Comparison of ENCODE assay signal across 1 cellular context in genomic region chr12:96516472-96517417, GRCh38.
TF ChIP-seq lines count a peak whose summit lies in the region.

No MANE protein-coding gene starts in this region.

TF ChIP-seq in GM12878, 131 proteins besides CTCF, POLR2A, EP300 and RAD21 (continued from another document and continues in another):
- TF ChIP-seq DPF2 (IDR thresholded peaks at IDR 0.05) (no peak), ZZZ3 (IDR thresholded peaks at IDR 0.05; ENCODE audit: control insufficient read depth, insufficient read length, low read depth) (no peak), PML (IDR thresholded peaks at IDR 0.05; ENCODE audit: low read length) (no peak), SMAD5 (IDR thresholded peaks at IDR 0.05; ENCODE audit: low read depth) (no peak), FOS (IDR thresholded peaks at IDR 0.05; ENCODE audit: borderline replicate concordance, extremely low read depth, insufficient read length) (no peak), BACH1 (IDR thresholded peaks at IDR 0.05; ENCODE audit: borderline replicate concordance) (no peak), GATAD2B (conservative IDR thresholded peaks at IDR 0.05; ENCODE audit: low read depth) (no peak), RBBP5 (conservative IDR thresholded peaks at IDR 0.05) (no peak), SUZ12 (IDR thresholded peaks at IDR 0.05; ENCODE audit: unreplicated experiment) (no peak), ZNF384 (IDR thresholded peaks at IDR 0.05; ENCODE audit: borderline replicate concordance, low read depth, low read length) (0 out of 2 replicates have a peak, but pooled peaks have one; percentile 4), ZSCAN29 (IDR thresholded peaks at IDR 0.05) (no peak), RB1 (IDR thresholded peaks at IDR 0.05; ENCODE audit: borderline replicate concordance) (no peak), ZBTB33 (IDR thresholded peaks at IDR 0.05) (no peak), NR2C1 (IDR thresholded peaks at IDR 0.05) (no peak), SMARCA5 (IDR thresholded peaks at IDR 0.05) (no peak), FOXK2 (IDR thresholded peaks at IDR 0.05) (no peak), USF1 (IDR thresholded peaks at IDR 0.05; ENCODE audit: borderline replicate concordance, extremely low read length, insufficient read depth, low read depth, low read length) (no peak), PAX8 (IDR thresholded peaks at IDR 0.05) (no peak), NFYA (IDR thresholded peaks at IDR 0.05; ENCODE audit: borderline replicate concordance, low read depth, low read length) (no peak), IKZF1 (conservative IDR thresholded peaks at IDR 0.05) (no peak), SREBF2 (IDR thresholded peaks at IDR 0.05; ENCODE audit: low read length) (no peak), CREM (IDR thresholded peaks at IDR 0.05; ENCODE audit: low read depth) (no peak), PAX5 (IDR thresholded peaks at IDR 0.05; ENCODE audit: borderline replicate concordance, low read depth, low read length) (no peak), IRF5 (IDR thresholded peaks at IDR 0.05; ENCODE audit: borderline replicate concordance) (no peak), ELK1 (IDR thresholded peaks at IDR 0.05; ENCODE audit: low read depth, low read length) (no peak), NFXL1 (IDR thresholded peaks at IDR 0.05; ENCODE audit: borderline replicate concordance) (no peak), E2F8 (IDR thresholded peaks at IDR 0.05; ENCODE audit: low read depth, partially characterized antibody) (no peak), STAT3 (IDR thresholded peaks at IDR 0.05; ENCODE audit: low read depth, low read length) (no peak), KAT2A (conservative IDR thresholded peaks at IDR 0.05; ENCODE audit: control insufficient read depth, low read depth, low read length) (no peak), ZNF622 (IDR thresholded peaks at IDR 0.05) (no peak), CEBPB (IDR thresholded peaks at IDR 0.05; ENCODE audit: borderline replicate concordance in 1 of 2, low read depth in 2 of 2, low read length in 2 of 2) (no peak), CBX5 (IDR thresholded peaks at IDR 0.05; ENCODE audit: low read depth) (0 out of 2 replicates have a peak, but pooled peaks have one; percentile 57), HDAC2 (IDR thresholded peaks at IDR 0.05) (no peak), E2F4 (IDR thresholded peaks at IDR 0.05; ENCODE audit: low read depth, low read length) (no peak), SUPT20H (IDR thresholded peaks at IDR 0.05; ENCODE audit: borderline replicate concordance, control insufficient read depth, low read depth, low read length) (no peak), TARDBP (IDR thresholded peaks at IDR 0.05; ENCODE audit: borderline replicate concordance) (no peak), WRNIP1 (IDR thresholded peaks at IDR 0.05; ENCODE audit: borderline replicate concordance, low read depth, low read length) (no peak), SIX5 (IDR thresholded peaks at IDR 0.05; ENCODE audit: low read depth, low read length, severe bottlenecking) (no peak), CHD4 (IDR thresholded peaks at IDR 0.05) (no peak), TBL1XR1 (IDR thresholded peaks at IDR 0.05; ENCODE audit: low read depth, low read length) (no peak), JUNB (IDR thresholded peaks at IDR 0.05) (peak; percentile 45), BCL11A (IDR thresholded peaks at IDR 0.05; ENCODE audit: low read depth, low read length) (no peak), CREB1 (IDR thresholded peaks at IDR 0.05; ENCODE audit: low read depth) (0 out of 2 replicates have a peak, but pooled peaks have one; percentile 16), POLR2AphosphoS5 (IDR thresholded peaks at IDR 0.05; ENCODE audit: low read length) (no peak), RUNX3 (IDR thresholded peaks at IDR 0.05; ENCODE audit: low read length) (peak; percentile 36; the same call in 1 of the 2 replicates), STAT1 (conservative IDR thresholded peaks at IDR 0.05) (no peak), HCFC1 (IDR thresholded peaks at IDR 0.05; ENCODE audit: low read length) (no peak), POLR2AphosphoS2 (IDR thresholded peaks at IDR 0.05; ENCODE audit: low read depth, low read length) (no peak), MYB (IDR thresholded peaks at IDR 0.05; ENCODE audit: borderline replicate concordance, low read depth, low read length) (no peak), E4F1 (IDR thresholded peaks at IDR 0.05; ENCODE audit: borderline replicate concordance, partially characterized antibody) (no peak), IRF3 (IDR thresholded peaks at IDR 0.05) (no peak), MLLT1 (IDR thresholded peaks at IDR 0.05) (no peak), KDM1A (IDR thresholded peaks at IDR 0.05; ENCODE audit: borderline replicate concordance) (no peak), USF2 (IDR thresholded peaks at IDR 0.05; ENCODE audit: borderline replicate concordance, low read depth, low read length) (no peak), YY1 (IDR thresholded peaks at IDR 0.05; ENCODE audit: low read depth, low read length) (0 out of 2 replicates have a peak, but pooled peaks have one; percentile 43)
